Comparison of ENCODE assay signal across 14 cellular contexts in genomic region chr11:132683602-132684001, GRCh38.
DNase-seq lines count a peak whose midpoint lies in the region; ATAC-seq and TF ChIP-seq lines count a peak whose summit lies in the region.
"Had no signal": no experiment of that assay in that cellular context is flagged by ENCODE, and none has a peak within 500 bp of the region (broad histone marks: within the 10 kb centered on the region; RNA-seq: fewer than 3 reads in every experiment).

No MANE protein-coding gene starts in this region.

- 81 to 89% (median 84%) methylated on average over 2 of the region's 2 CpGs for WGBS in ovary, 3 donors

- no peak overlapping the region for H3K4me3 ChIP-seq in fibroblast of pulmonary artery (replicated peaks; ENCODE audit: low read depth, low read length)
- no peak overlapping the region for H3K4me3 ChIP-seq in skeletal muscle cell (ENCODE audit: low read depth, low read length)
- no peak overlapping the region for H3K4me3 ChIP-seq in ovary

- no peak for ATAC-seq in HG03439 (IDR thresholded peaks at IDR 0.05; ENCODE audit: unreplicated experiment)

- no peak for TF ChIP-seq POLR2A in ovary (IDR thresholded peaks at IDR 0.05)

- H3K9me3 ChIP-seq in ovary = no peaks in the 10 kb centered on the region

- no peak for TF ChIP-seq EP300 in ovary (IDR thresholded peaks at IDR 0.05)

- intact Hi-C loops in ovary (cut with DNase I) = no loop called here

- no peak overlapping the region for H3K27ac ChIP-seq in ovary
- H3K27ac ChIP-seq: HL-60, KMS-11 had no signal

- TF ChIP-seq CTCF in fibroblast of pulmonary artery (IDR thresholded peaks at IDR 0.05; ENCODE audit: low read length, missing control alignments) (no peak), ovary (IDR thresholded peaks at IDR 0.05) (no peak)

- no peaks in the 10 kb centered on the region for H3K27me3 ChIP-seq in ovary

- DNase-seq in GM03348 (ENCODE audit: low spot score) (peak; percentile 11), M059J (ENCODE audit: low read depth) (peak; percentile 32), fibroblast of pulmonary artery (ENCODE audit: low read depth) (peak; percentile 6), skeletal muscle cell (ENCODE audit: low read depth) (peak; percentile 45), NCI-H1436 (lab: John Stamatoyannopoulos, UW) (no peak), LoVo (ENCODE audit: low spot score) (no peak), ovary (no peak)
- DNase-seq: NCI-H1436 treated with DMSO at 0.1 percent for 48 hours; NCI-H226; NCI-H526 treated with DMSO at 0.1 percent for 48 hours; NK-92 treated with Interleukin-12 subunit alpha and Interleukin-12 subunit beta, amount 100 ng/mL, for 24 hours had no signal

- no peaks in the 10 kb centered on the region for H3K4me1 ChIP-seq in ovary (ENCODE audit: insufficient read depth)

- no peaks in the 10 kb centered on the region for H3K36me3 ChIP-seq in ovary

Comparison
In these comparisons a context has a peak if more than half of its experiments do, and no peak if none do; other contexts are left out.
1. DNase-seq: peak in GM03348 (single experiment), M059J (single experiment), fibroblast of pulmonary artery (single experiment) and skeletal muscle cell (single experiment); none in NCI-H1436 (single experiment), LoVo (single experiment) and ovary (0 of 5).